ENCODE assay signal across 13 cellular contexts in genomic region chr9:137317021-137317978, GRCh38. TPM values are rescaled to one million over a fixed set of nuclear protein-coding genes. Genes with fewer than 3 reads are reported as not detected.
DNase-seq lines count a peak whose midpoint lies in the region; ATAC-seq, FAIRE-seq and TF ChIP-seq lines count a peak whose summit lies in the region.
"Had no signal": no experiment of that assay in that cellular context is flagged by ENCODE, and none has a peak within 500 bp of the region (broad histone marks: within the 10 kb centered on the region; RNA-seq: fewer than 3 reads in every experiment).

No MANE protein-coding gene starts in this region.

- H4K5ac ChIP-seq in mesendoderm (ENCODE audit: low read length) = no peak overlapping the region

- no peak overlapping the region for H3K56ac ChIP-seq in mesendoderm (ENCODE audit: low read length)

- intact Hi-C loops in mucosa of descending colon (cut with DNase I, micrococcal nuclease) = no loop called here
- intact Hi-C loops in lower lobe of right lung (cut with DNase I) = no loop called here

- TF ChIP-seq POLR2A in GM12892 (IDR thresholded peaks at IDR 0.05; ENCODE audit: low read depth, low read length) = no peak

- H3K23ac ChIP-seq in mesendoderm (ENCODE audit: low read length) = no peak overlapping the region

- H3K36me3 ChIP-seq in BLaER1 treated with 17β-estradiol and CSF1 and Interleukin-3, amounts not matched to agents 10 nM and 100 nM = no peaks in the 10 kb centered on the region
- H3K36me3 ChIP-seq in mucosa of descending colon (ENCODE audit: low read depth) (no peaks in the 10 kb centered on the region), lower lobe of right lung (no peaks in the 10 kb centered on the region), mesendoderm (ENCODE audit: control insufficient read depth, insufficient read depth, low read length) (no peaks in the 10 kb centered on the region)

- no peak overlapping the region for H3K18ac ChIP-seq in mesendoderm (ENCODE audit: low read length)

- no peak overlapping the region for H2BK120ac ChIP-seq in mesendoderm (ENCODE audit: low read depth, low read length)

- H3K79me1 ChIP-seq in mesendoderm (ENCODE audit: low read length) = no peaks in the 10 kb centered on the region

- peak overlapping the region in 4 of 10 experiments; percentile 48 to 70 (median 56); a peak in 4 of 20 replicates for H3K4me3 ChIP-seq in BLaER1 treated with 17β-estradiol and CSF1 and Interleukin-3, amounts not matched to agents 10 nM and 100 nM
- H3K4me3 ChIP-seq in mucosa of descending colon = no peak overlapping the region
- no peak overlapping the region for H3K4me3 ChIP-seq in lower lobe of right lung
- no peak overlapping the region for H3K4me3 ChIP-seq in mesendoderm (ENCODE audit: low read length)

- H3K27me3 ChIP-seq in BLaER1 treated with 17β-estradiol and CSF1 and Interleukin-3, amounts not matched to agents 10 nM and 100 nM = peaks cover 0 to 8% (median 0%) of the 10 kb centered on the region in 11 experiments; a peak in 4 of 22 replicates
- H3K27me3 ChIP-seq in lower lobe of right lung (ENCODE audit: low read depth) (peaks cover 23% of the 10 kb centered on the region), mesendoderm (ENCODE audit: insufficient read depth, low read length, poor library complexity) (no peaks in the 10 kb centered on the region)

- no peak for FAIRE-seq in GM12892 (lab: Jason Lieb, UNC)

- no peak for ATAC-seq in mucosa of descending colon
- no peak for ATAC-seq in lower lobe of right lung
- ATAC-seq in HG02884 (IDR thresholded peaks at IDR 0.05; ENCODE audit: unreplicated experiment) = no peak

- H2AK5ac ChIP-seq in mesendoderm (ENCODE audit: low read length) = no peak overlapping the region

- no peak overlapping the region for H3K4ac ChIP-seq in mesendoderm (ENCODE audit: low read depth, low read length)

- H3K79me2 ChIP-seq in mesendoderm (ENCODE audit: control insufficient read depth, insufficient read depth, low read length) = no peaks in the 10 kb centered on the region
- H3K79me2 ChIP-seq: parathyroid adenoma had no signal

- no CpG with 5 or more reads among the region's 25 CpGs for WGBS in mesendoderm (ENCODE audit: extremely low coverage, insufficient coverage, low lambda C conversion rate)

- H4K8ac ChIP-seq in mesendoderm (ENCODE audit: low read depth, low read length) = no peak overlapping the region

- DNase-seq in GM12892 (ENCODE audit: insufficient read length) = peak; percentile 25
- no peak for DNase-seq in caudate nucleus (lab: John Stamatoyannopoulos, UW)
- DNase-seq in mucosa of descending colon = peak in 2 of 3 donors; percentile 39 to 49
- no peak for DNase-seq in activated CD4-positive, CD25-positive, alpha-beta regulatory T cell treated with anti-CD3 and anti-CD28 coated beads, Interleukin-2, amount 50 U/mL, for 72 hours
- no peak for DNase-seq in lower lobe of right lung
- DNase-seq in mesendoderm = no peak
- DNase-seq: activated gamma-delta T cell; MV-4-11; stimulated activated CD4-positive, alpha-beta T cell treated with anti-CD3 and anti-CD28 coated beads, Interleukin-2, amount 100 ng/mL, for 48 hours; stimulated activated naive CD4-positive, alpha-beta T cell treated with Interleukin-2 at 50 U/mL for 16 hours had no signal

- H3K27ac ChIP-seq in BLaER1 treated with 17β-estradiol and CSF1 and Interleukin-3, amounts not matched to agents 10 nM and 100 nM = peak overlapping the region in 9 of 11 experiments; percentile 58 to 96 (median 82); a peak in 11 of 22 replicates
- H3K27ac ChIP-seq in caudate nucleus (ENCODE audit: low read depth, low read length) (peak overlapping the region; percentile 44), lower lobe of right lung (no peak overlapping the region), mesendoderm (ENCODE audit: low read depth, low read length) (no peak overlapping the region)
- H3K27ac ChIP-seq: parathyroid adenoma had no signal

- peaks cover 63 to 95% (median 88%) of the 10 kb centered on the region in 10 experiments for H3K4me1 ChIP-seq in BLaER1 treated with 17β-estradiol and CSF1 and Interleukin-3, amounts not matched to agents 10 nM and 100 nM
- H3K4me1 ChIP-seq in mucosa of descending colon (ENCODE audit: low read depth) (peaks cover 18% of the 10 kb centered on the region), lower lobe of right lung (peaks cover 44% of the 10 kb centered on the region), mesendoderm (ENCODE audit: control insufficient read depth, low read depth, low read length) (no peaks in the 10 kb centered on the region)
- H3K4me1 ChIP-seq: parathyroid adenoma had no signal

- peak overlapping the region; percentile 81 to 99 (median 96); a peak in 21 of 22 replicates for H3K4me2 ChIP-seq in BLaER1 treated with 17β-estradiol and CSF1 and Interleukin-3, amounts not matched to agents 10 nM and 100 nM
- no peak overlapping the region for H3K4me2 ChIP-seq in mesendoderm (ENCODE audit: low read length)

- peak overlapping the region in 9 of 11 experiments; percentile 71 to 85 (median 80); a peak in 14 of 22 replicates for H3K9ac ChIP-seq in BLaER1 treated with 17β-estradiol and CSF1 and Interleukin-3, amounts not matched to agents 10 nM and 100 nM
- H3K9ac ChIP-seq in mesendoderm (ENCODE audit: low read length) = no peak overlapping the region
- H3K9ac ChIP-seq: parathyroid adenoma had no signal

- H4K20me1 ChIP-seq in BLaER1 treated with 17β-estradiol and CSF1 and Interleukin-3, amounts not matched to agents 10 nM and 100 nM = no peaks in the 10 kb centered on the region; a peak in 2 of 22 replicates

- H3K9me3 ChIP-seq in BLaER1 treated with 17β-estradiol and CSF1 and Interleukin-3, amounts not matched to agents 10 nM and 100 nM (replicated peaks in 1 of 11) = peaks cover 0 to 7% (median 4%) of the 10 kb centered on the region in 11 experiments; a peak in 14 of 22 replicates
- H3K9me3 ChIP-seq in mucosa of descending colon = no peaks in the 10 kb centered on the region
- no peaks in the 10 kb centered on the region for H3K9me3 ChIP-seq in lower lobe of right lung

- no peak for TF ChIP-seq CTCF in mucosa of descending colon (IDR thresholded peaks at IDR 0.05)
- no peak for TF ChIP-seq CTCF in lower lobe of right lung (IDR thresholded peaks at IDR 0.05)

- H2BK5ac ChIP-seq in mesendoderm (ENCODE audit: low read length) = no peak overlapping the region

- H2BK15ac ChIP-seq in mesendoderm (replicated peaks; ENCODE audit: low read depth) = no peak overlapping the region

RNA-seq across cellular contexts. Expression of gene NRARP, which starts 15.2 kb away (rescaled TPM):
- polyA plus RNA-seq in GM12892 (2012; ENCODE audit: missing spikeins) = 0.95 TPM
- total RNA-seq in mucosa of descending colon (100 to 1,000 TPM in 2 of 3 donors, 10 to 100 TPM in 1; 61.4 to 171 (median 146) TPM), lower lobe of right lung (6.5 TPM)
- 4.0 TPM for polyA plus RNA-seq in mesendoderm (2013, experiment 1 of 2)
- 4.5 TPM for polyA plus RNA-seq in mesendoderm (2013, experiment 2 of 2)

RNA-seq across cellular contexts. Expression of gene TOR4A, which starts 39.8 kb away (rescaled TPM):
- 2.1 TPM for polyA plus RNA-seq in GM12892 (2012; ENCODE audit: missing spikeins)
- total RNA-seq in mucosa of descending colon = 10 to 100 TPM; 23.3 to 48.6 (median 45.3) TPM
- total RNA-seq in lower lobe of right lung = 27.2 TPM
- 4.1 TPM for polyA plus RNA-seq in mesendoderm (2013, experiment 1 of 2)
- polyA plus RNA-seq in mesendoderm (2013, experiment 2 of 2) = 4.0 TPM

Comparison
In these comparisons a context has a peak if more than half of its experiments do, and no peak if none do; other contexts are left out.
1. H3K27ac ChIP-seq: peak in BLaER1 treated with 17β-estradiol and CSF1 and Interleukin-3, amounts not matched to agents 10 nM and 100 nM (9 of 11) and caudate nucleus (single experiment); none in lower lobe of right lung (single experiment) and mesendoderm (single experiment).
2. DNase-seq: peak in GM12892 (single experiment) and mucosa of descending colon (2 of 3); none in caudate nucleus (0 of 61), activated CD4-positive, CD25-positive, alpha-beta regulatory T cell treated with anti-CD3 and anti-CD28 coated beads, Interleukin-2, amount 50 U/mL, for 72 hours (single experiment), lower lobe of right lung (single experiment) and mesendoderm (single experiment).